Comparison of ENCODE assay signal across 16 cellular contexts in genomic region chr14:60951781-60952435, GRCh38.
"Had no signal": no experiment of that assay in that cellular context is flagged by ENCODE, and none has a peak within 500 bp of the region (broad histone marks: within the 10 kb centered on the region; RNA-seq: fewer than 3 reads in every experiment).

No MANE protein-coding gene starts in this region.

- H3K27me3 ChIP-seq: cardiac muscle cell, neutrophil, right atrium auricular region, tibial nerve had no signal

- H3K4me3 ChIP-seq: cardiac muscle cell, right atrium auricular region, smooth muscle cell, tibial nerve had no signal

- H3K36me3 ChIP-seq: cardiac muscle cell, neutrophil, right atrium auricular region had no signal

- H3K9me3 ChIP-seq: neutrophil had no signal

- ATAC-seq: activated naive CD4-positive, alpha-beta T cell treated with anti-CD3 and anti-CD28 coated beads, Interleukin-2, amount 50 U/mL, for 72 hours; activated T-cell treated with anti-CD3 and anti-CD28 coated beads, Interleukin-2, amount 50 U/mL, for 4 hours; left colon; naive thymus-derived CD8-positive, alpha-beta T cell had no signal

- DNase-seq: activated CD4-positive, alpha-beta T cell treated with anti-CD3 and anti-CD28 coated beads for 1 hour; activated CD4-positive, alpha-beta T cell treated with anti-CD3 and anti-CD28 coated beads, Interleukin-2, amount 50 U/mL, for 48 hours; activated effector memory CD4-positive, alpha-beta T cell treated with anti-CD3 and anti-CD28 coated beads, Interleukin-2, amount 50 U/mL, for 16 hours; activated T-cell treated with anti-CD3 and anti-CD28 coated beads, Interleukin-2, amount 50 U/mL, for 4 hours; anterior cingulate cortex; effector CD4-positive, alpha-beta T cell; left colon; naive thymus-derived CD8-positive, alpha-beta T cell; posterior cingulate gyrus; SW 1271 had no signal

- H3K27ac ChIP-seq: cardiac muscle cell, neutrophil, tibial nerve had no signal
